Comparison of ENCODE assay signal across 17 cellular contexts in genomic region chr11:12461516-12461915, GRCh38.
DNase-seq lines count a peak whose midpoint lies in the region; ATAC-seq, FAIRE-seq and TF ChIP-seq lines count a peak whose summit lies in the region.
"Had no signal": no experiment of that assay in that cellular context is flagged by ENCODE, and none has a peak within 500 bp of the region (broad histone marks: within the 10 kb centered on the region; RNA-seq: fewer than 3 reads in every experiment).

No MANE protein-coding gene starts in this region.

- no peak overlapping the region for H3K4me3 Mint-ChIP-seq in glutamatergic neuron (ENCODE audit: unreplicated experiment)
- no peak overlapping the region for H3K4me3 Mint-ChIP-seq in activated CD8-positive, alpha-beta T cell treated with anti-CD3 and anti-CD28 coated beads for 36 hours
- no peak overlapping the region for H3K4me3 Mint-ChIP-seq in CD4-positive, alpha-beta memory T cell
- H3K4me3 Mint-ChIP-seq: activated naive CD4-positive, alpha-beta T cell treated with anti-CD3 and anti-CD28 coated beads, Interleukin-2, amount 50 U/mL, for 24 hours; nephron progenitor cell had no signal

- no peak for TF ChIP-seq POLR2A in GM12892 (IDR thresholded peaks at IDR 0.05; ENCODE audit: low read depth, low read length)

- H3K9me3 Mint-ChIP-seq in glutamatergic neuron (ENCODE audit: unreplicated experiment) = no peaks in the 10 kb centered on the region
- H3K9me3 Mint-ChIP-seq in activated CD8-positive, alpha-beta T cell treated with anti-CD3 and anti-CD28 coated beads for 36 hours = peaks cover 10% of the 10 kb centered on the region
- H3K9me3 Mint-ChIP-seq in CD4-positive, alpha-beta memory T cell = peaks cover 0 to 21% (median 8%) of the 10 kb centered on the region in 8 donors
- H3K9me3 Mint-ChIP-seq: activated naive CD4-positive, alpha-beta T cell treated with anti-CD3 and anti-CD28 coated beads, Interleukin-2, amount 50 U/mL, for 24 hours had no signal

- no peaks in the 10 kb centered on the region for H3K27me3 ChIP-seq in CD4-positive, alpha-beta memory T cell (ENCODE audit: insufficient read depth, low read length)

- CTCF ChIA-PET in activated CD8-positive, alpha-beta T cell treated with anti-CD3 and anti-CD28 coated beads for 36 hours (lab: Charles Lee) = interaction anchor here (1.4 to 1.5 kb wide), 2 partner anchors 9 to 130 kb away, joined by 3 read pairs; no protein-coding TSS in a partner anchor
- CTCF ChIA-PET in CD4-positive, alpha-beta memory T cell (lab: Charles Lee; ENCODE audit: partially characterized antibody) = no interaction called here

- H3K27ac ChIP-seq in CD4-positive, alpha-beta memory T cell (ENCODE audit: low read depth, low read length) = no peak overlapping the region

- H3K4me1 ChIP-seq in CD4-positive, alpha-beta memory T cell (ENCODE audit: insufficient read depth, low read length) = no peaks in the 10 kb centered on the region

- H3K4me1 Mint-ChIP-seq in glutamatergic neuron (ENCODE audit: low read depth, unreplicated experiment) = no peaks in the 10 kb centered on the region
- H3K4me1 Mint-ChIP-seq in activated CD8-positive, alpha-beta T cell treated with anti-CD3 and anti-CD28 coated beads for 36 hours (ENCODE audit: low read depth) = no peaks in the 10 kb centered on the region
- no peaks in the 10 kb centered on the region for H3K4me1 Mint-ChIP-seq in CD4-positive, alpha-beta memory T cell
- H3K4me1 Mint-ChIP-seq: activated naive CD4-positive, alpha-beta T cell treated with anti-CD3 and anti-CD28 coated beads, Interleukin-2, amount 50 U/mL, for 24 hours had no signal

- H3K27me3 Mint-ChIP-seq in glutamatergic neuron (ENCODE audit: unreplicated experiment) = no peaks in the 10 kb centered on the region
- no peaks in the 10 kb centered on the region for H3K27me3 Mint-ChIP-seq in activated CD8-positive, alpha-beta T cell treated with anti-CD3 and anti-CD28 coated beads for 36 hours
- H3K27me3 Mint-ChIP-seq in CD4-positive, alpha-beta memory T cell = peaks cover 0 to 2% of the 10 kb centered on the region in 2 donors

- POLR2A ChIA-PET in activated CD8-positive, alpha-beta T cell treated with anti-CD3 and anti-CD28 coated beads for 36 hours (lab: Charles Lee) = no interaction called here
- POLR2A ChIA-PET in CD4-positive, alpha-beta memory T cell (lab: Charles Lee; ENCODE audit: partially characterized antibody) = no interaction called here

- no peak for ATAC-seq in activated CD8-positive, alpha-beta T cell treated with anti-CD3 and anti-CD28 coated beads for 36 hours

- DNase-seq in COR-L47 (lab: John Stamatoyannopoulos, UW) (peak; percentile 47), NCI-H69 (lab: John Stamatoyannopoulos, UW) (peak; percentile 97), glutamatergic neuron (no peak), GM12892 (ENCODE audit: insufficient read length) (no peak)
- DNase-seq in Jurkat, Clone E6-1 (ENCODE audit: low read depth, low spot score) = peak; percentile 4
- DNase-seq in activated CD8-positive, alpha-beta T cell treated with anti-CD3 and anti-CD28 coated beads for 36 hours = no peak
- DNase-seq in CD4-positive, alpha-beta memory T cell = no peak
- no peak for DNase-seq in activated naive CD4-positive, alpha-beta T cell treated with anti-CD3 and anti-CD28 coated beads, Interleukin-2, amount 50 U/mL, for 16 hours
- DNase-seq: activated CD4-positive, alpha-beta T cell treated with anti-CD3 and anti-CD28 coated beads, Interleukin-2, amount 50 U/mL, for 4 hours; activated T-cell treated with anti-CD3 and anti-CD28 coated beads, Interleukin-2, amount 50 U/mL, for 1 hour; mesenchymal stem cell; MM.1S; NCI-H510A; nephron progenitor cell had no signal

- H3K36me3 Mint-ChIP-seq in glutamatergic neuron (ENCODE audit: unreplicated experiment) = peaks cover 8% of the 10 kb centered on the region
- H3K36me3 Mint-ChIP-seq in activated CD8-positive, alpha-beta T cell treated with anti-CD3 and anti-CD28 coated beads for 36 hours (ENCODE audit: low read depth) = no peaks in the 10 kb centered on the region
- H3K36me3 Mint-ChIP-seq in CD4-positive, alpha-beta memory T cell = no peaks in the 10 kb centered on the region
- H3K36me3 Mint-ChIP-seq: activated naive CD4-positive, alpha-beta T cell treated with anti-CD3 and anti-CD28 coated beads, Interleukin-2, amount 50 U/mL, for 24 hours had no signal

- no peak for FAIRE-seq in GM12892 (lab: Jason Lieb, UNC)
- FAIRE-seq: islet of Langerhans had no signal

- no peaks in the 10 kb centered on the region for H3K9me3 ChIP-seq in CD4-positive, alpha-beta memory T cell (ENCODE audit: control insufficient read depth in 1 of 2, low read length in 2 of 2)
- H3K9me3 ChIP-seq: HAP-1 had no signal

- intact Hi-C loops in activated CD8-positive, alpha-beta T cell treated with anti-CD3 and anti-CD28 coated beads for 36 hours (cut with micrococcal nuclease) = no loop called here
- intact Hi-C loops in CD4-positive, alpha-beta memory T cell (cut with micrococcal nuclease) = no loop called here

- no peak for TF ChIP-seq CTCF in glutamatergic neuron (IDR thresholded peaks at IDR 0.05; ENCODE audit: partially characterized antibody, unreplicated experiment)
- TF ChIP-seq CTCF in activated CD8-positive, alpha-beta T cell treated with anti-CD3 and anti-CD28 coated beads for 36 hours (IDR thresholded peaks at IDR 0.05) = no peak

- H3K36me3 ChIP-seq in CD4-positive, alpha-beta memory T cell (ENCODE audit: insufficient read depth, low read length) = no peaks in the 10 kb centered on the region
- H3K36me3 ChIP-seq: HAP-1 had no signal

- H3K4me3 ChIP-seq in Jurkat, Clone E6-1 (ENCODE audit: low read length) = no peak overlapping the region
- H3K4me3 ChIP-seq in CD4-positive, alpha-beta memory T cell (ENCODE audit: low read length in 2 of 2) = no peak overlapping the region
- H3K4me3 ChIP-seq: HAP-1 had no signal

- peak overlapping the region; percentile 53 for H3K27ac Mint-ChIP-seq in glutamatergic neuron (ENCODE audit: unreplicated experiment)
- H3K27ac Mint-ChIP-seq in activated CD8-positive, alpha-beta T cell treated with anti-CD3 and anti-CD28 coated beads for 36 hours = no peak overlapping the region
- H3K27ac Mint-ChIP-seq in CD4-positive, alpha-beta memory T cell = no peak overlapping the region
- H3K27ac Mint-ChIP-seq: activated naive CD4-positive, alpha-beta T cell treated with anti-CD3 and anti-CD28 coated beads, Interleukin-2, amount 50 U/mL, for 24 hours; nephron progenitor cell had no signal

Comparison
In these comparisons a context has a peak if more than half of its experiments do, and no peak if none do; other contexts are left out.
1. DNase-seq: peak in COR-L47 (single experiment), Jurkat, Clone E6-1 (single experiment) and NCI-H69 (single experiment); none in glutamatergic neuron (single experiment), activated CD8-positive, alpha-beta T cell treated with anti-CD3 and anti-CD28 coated beads for 36 hours (single experiment), CD4-positive, alpha-beta memory T cell (0 of 5), GM12892 (single experiment) and activated naive CD4-positive, alpha-beta T cell treated with anti-CD3 and anti-CD28 coated beads, Interleukin-2, amount 50 U/mL, for 16 hours (single experiment).